ENCODE assay signal across 21 cellular contexts in genomic region chr4:108081251-108081650, GRCh38.
DNase-seq lines count a peak whose midpoint lies in the region; ATAC-seq, FAIRE-seq and TF ChIP-seq lines count a peak whose summit lies in the region.
"Had no signal": no experiment of that assay in that cellular context is flagged by ENCODE, and none has a peak within 500 bp of the region (broad histone marks: within the 10 kb centered on the region; RNA-seq: fewer than 3 reads in every experiment).

No MANE protein-coding gene starts in this region.

- intact Hi-C loops in HepG2 (cut with micrococcal nuclease; ENCODE audit: unreplicated experiment), result no loop called here

- TF ChIP-seq CTCF in nephron progenitor cell (IDR thresholded peaks at IDR 0.05), result no peak
- TF ChIP-seq CTCF in HepG2 (CRISPR knock-in tag; IDR thresholded peaks at IDR 0.05), result no peak

- WGBS in HepG2 (ENCODE audit: low lambda C conversion rate), result 61% methylated on average over 14 of the region's 16 CpGs

- in situ Hi-C loops in HepG2 (cut with HindIII; ENCODE audit: extremely low pct_ligation_motif_present, low pct_unique_long_range_greater_than_20kb), result no loop called here

- H3K36me3 Mint-ChIP-seq in T-helper 1 cell treated with Interleukin-12 subunit alpha and Interleukin-12 subunit beta and Interleukin-4 antibody, amounts not matched to agents 30 μg/mL and 1 μg/mL, for 36 hours (ENCODE audit: low read depth), result peaks cover 56% of the 10 kb centered on the region
- H3K36me3 Mint-ChIP-seq in nephron progenitor cell (ENCODE audit: low read depth), result peaks cover 79% of the 10 kb centered on the region

- peaks cover 39% of the 10 kb centered on the region for H3K4me1 Mint-ChIP-seq in T-helper 1 cell treated with Interleukin-12 subunit alpha and Interleukin-12 subunit beta and Interleukin-4 antibody, amounts not matched to agents 30 μg/mL and 1 μg/mL, for 36 hours (ENCODE audit: low read depth)
- peaks cover 5% of the 10 kb centered on the region for H3K4me1 Mint-ChIP-seq in nephron progenitor cell
- H3K4me1 Mint-ChIP-seq: B cell, brain, immature natural killer cell had no signal

- H3K27ac ChIP-seq in KOPT-K1 (ENCODE audit: low read depth, low read length, poor library complexity, severe bottlenecking) (peak overlapping the region; percentile 44), HepG2 (ENCODE audit: extremely low read length, insufficient read depth, low read length) (no peak overlapping the region)
- H3K27ac ChIP-seq: 22Rv1, colonic mucosa, heart right ventricle, KMS-11, RWPE1, spleen, transverse colon had no signal

- H3K9ac ChIP-seq in HepG2 (ENCODE audit: insufficient read depth, low read depth, low read length), result no peak overlapping the region
- H3K9ac ChIP-seq: KMS-11 had no signal

- no peak for FAIRE-seq in HepG2 (lab: Jason Lieb, UNC)
- FAIRE-seq: endothelial cell of umbilical vein had no signal

- H3K4me1 ChIP-seq in HepG2 (ENCODE audit: insufficient read depth, low read length), result no peaks in the 10 kb centered on the region
- H3K4me1 ChIP-seq: colonic mucosa, heart right ventricle, spleen, transverse colon had no signal

- H3K4me3 Mint-ChIP-seq in T-helper 1 cell treated with Interleukin-12 subunit alpha and Interleukin-12 subunit beta and Interleukin-4 antibody, amounts not matched to agents 30 μg/mL and 1 μg/mL, for 36 hours, result peak overlapping the region; percentile 67
- no peak overlapping the region for H3K4me3 Mint-ChIP-seq in nephron progenitor cell
- H3K4me3 Mint-ChIP-seq: B cell, brain, immature natural killer cell had no signal

- TF ChIP-seq RAD21 in HepG2 (CRISPR knock-in tag; IDR thresholded peaks at IDR 0.05), result no peak

- DNase-seq in T-helper 1 cell (no peak), nephron progenitor cell (no peak), HepG2 (ENCODE audit: low spot score) (no peak), HuH-7.5 (ENCODE audit: low spot score) (no peak)
- peak; percentile 28 for DNase-seq in activated naive CD4-positive, alpha-beta T cell treated with anti-CD3 and anti-CD28 coated beads, Interleukin-2, amount 50 U/mL, for 16 hours
- DNase-seq: colonic mucosa, heart right ventricle, immature natural killer cell, NCI-H2029, spleen, transverse colon had no signal

- peak overlapping the region; percentile 81 for H3K27ac Mint-ChIP-seq in T-helper 1 cell treated with Interleukin-12 subunit alpha and Interleukin-12 subunit beta and Interleukin-4 antibody, amounts not matched to agents 30 μg/mL and 1 μg/mL, for 36 hours
- peak overlapping the region; percentile 95 for H3K27ac Mint-ChIP-seq in nephron progenitor cell
- H3K27ac Mint-ChIP-seq: B cell, immature natural killer cell had no signal

- TF ChIP-seq POLR2A in HepG2 (IDR thresholded peaks at IDR 0.05; ENCODE audit: insufficient read depth in 1 of 2, low read depth in 2 of 2, low read length in 2 of 2), result no peak

- H3K36me3 ChIP-seq in KOPT-K1 (ENCODE audit: insufficient read depth, low read length) (peaks cover 100% of the 10 kb centered on the region), HepG2 (replicated peaks in 1 of 2; ENCODE audit: control insufficient read depth in 1 of 2, insufficient read depth in 2 of 2, low read length in 2 of 2) (no peaks in the 10 kb centered on the region)
- H3K36me3 ChIP-seq: colonic mucosa, heart right ventricle, spleen, transverse colon had no signal

- ATAC-seq in HepG2 (no peak), HG02623 (IDR thresholded peaks at IDR 0.05; ENCODE audit: unreplicated experiment) (no peak)
- ATAC-seq: heart right ventricle, SK-N-SH treated with all-trans-retinoic acid at 6 μM for 48 hours had no signal

- H3K79me2 ChIP-seq in HepG2 (ENCODE audit: insufficient read depth, low read length), result no peaks in the 10 kb centered on the region

- TF ChIP-seq EP300 in HepG2 (IDR thresholded peaks at IDR 0.05; ENCODE audit: low read depth in 2 of 2, low read length in 2 of 2), result no peak
- TF ChIP-seq EP300 in HepG2 (CRISPR knock-in tag; IDR thresholded peaks at IDR 0.05; ENCODE audit: borderline replicate concordance), result no peak

- H3K27me3 ChIP-seq in HepG2 (ENCODE audit: control insufficient read depth in 1 of 2, insufficient read depth in 2 of 2, low read length in 2 of 2), result no peaks in the 10 kb centered on the region
- H3K27me3 ChIP-seq: colonic mucosa, heart right ventricle, spleen, transverse colon had no signal

- H4K20me1 ChIP-seq in HepG2 (ENCODE audit: insufficient read depth, low read length), result no peaks in the 10 kb centered on the region

- H3K9me3 ChIP-seq in KOPT-K1 (ENCODE audit: insufficient read depth, low read length, poor library complexity, severe bottlenecking) (no peaks in the 10 kb centered on the region), HepG2 (ENCODE audit: low read length) (no peaks in the 10 kb centered on the region)
- H3K9me3 ChIP-seq: colonic mucosa, heart right ventricle, spleen, transverse colon had no signal

- no peak overlapping the region for H2AFZ ChIP-seq in HepG2 (ENCODE audit: low read length)

- no peaks in the 10 kb centered on the region for H3K9me3 Mint-ChIP-seq in T-helper 1 cell treated with Interleukin-12 subunit alpha and Interleukin-12 subunit beta and Interleukin-4 antibody, amounts not matched to agents 30 μg/mL and 1 μg/mL, for 36 hours
- H3K9me3 Mint-ChIP-seq in nephron progenitor cell, result no peaks in the 10 kb centered on the region
- H3K9me3 Mint-ChIP-seq: brain, immature natural killer cell had no signal

- BruUV-seq in HepG2 (replicated peaks; lab: Mats Ljungman, UMichigan), result no TSS peak

- no peak overlapping the region for H3K4me2 ChIP-seq in HepG2 (ENCODE audit: low read depth, low read length)
- H3K4me2 ChIP-seq: KMS-11 had no signal

- POLR2A ChIA-PET in HepG2 (lab: Yijun Ruan, JAX), result no interaction called here

- H3K4me3 ChIP-seq in HepG2 (replicated peaks in 1 of 3; ENCODE audit: insufficient read depth in 1 of 3, low read depth in 2 of 3, low read length in 3 of 3), result no peak overlapping the region
- H3K4me3 ChIP-seq: colonic mucosa, heart right ventricle, spleen, transverse colon had no signal

- CTCF ChIA-PET in HepG2 (lab: Yijun Ruan, JAX; ENCODE audit: low intra/inter-chr PET ratio, low total read pairs), result no interaction called here

- no peaks in the 10 kb centered on the region for H3K27me3 Mint-ChIP-seq in T-helper 1 cell treated with Interleukin-12 subunit alpha and Interleukin-12 subunit beta and Interleukin-4 antibody, amounts not matched to agents 30 μg/mL and 1 μg/mL, for 36 hours (ENCODE audit: low read depth)
- no peaks in the 10 kb centered on the region for H3K27me3 Mint-ChIP-seq in nephron progenitor cell (ENCODE audit: low read depth, poor library complexity)
- H3K27me3 Mint-ChIP-seq: brain had no signal

TF ChIP-seq in HepG2, 621 proteins besides CTCF, POLR2A, EP300 and RAD21:
- no peak for TF ChIP-seq IRX3 (CRISPR knock-in tag; IDR thresholded peaks at IDR 0.05; ENCODE audit: borderline replicate concordance, low read depth)
- TF ChIP-seq GTF2F1 (IDR thresholded peaks at IDR 0.05; ENCODE audit: low read length), result no peak
- no peak for TF ChIP-seq MAFG (CRISPR knock-in tag; IDR thresholded peaks at IDR 0.05)
- no peak for TF ChIP-seq HDAC1 (CRISPR knock-in tag; IDR thresholded peaks at IDR 0.05)
- no peak for TF ChIP-seq ZNF383 (CRISPR knock-in tag; IDR thresholded peaks at IDR 0.05; ENCODE audit: borderline replicate concordance)
- TF ChIP-seq HCFC1 (IDR thresholded peaks at IDR 0.05; ENCODE audit: low read depth, low read length), result no peak
- no peak for TF ChIP-seq STAT5B (CRISPR knock-in tag; IDR thresholded peaks at IDR 0.05)
- TF ChIP-seq ZKSCAN5 (CRISPR knock-in tag; IDR thresholded peaks at IDR 0.05), result no peak
- TF ChIP-seq ZNF790 (CRISPR knock-in tag; IDR thresholded peaks at IDR 0.05; ENCODE audit: borderline replicate concordance), result no peak
- TF ChIP-seq RNF2 (conservative IDR thresholded peaks at IDR 0.05; ENCODE audit: low read depth), result no peak
- TF ChIP-seq FOXK2 (IDR thresholded peaks at IDR 0.05), result no peak
- TF ChIP-seq ZNF747 (CRISPR knock-in tag; IDR thresholded peaks at IDR 0.05; ENCODE audit: borderline replicate concordance), result no peak
TF ChIP-seq in HepG2: peak in this region for 0.
